7 cellular contexts compared by ENCODE assay signal in genomic region chr1:19445417-19446342, GRCh38. TPM values are rescaled to one million over a fixed set of nuclear protein-coding genes. Genes with fewer than 3 reads are reported as not detected.
DNase-seq lines count a peak whose midpoint lies in the region; ATAC-seq and TF ChIP-seq lines count a peak whose summit lies in the region.

No MANE protein-coding gene starts in this region.

- no peak overlapping the region for H2BK5ac ChIP-seq in trophoblast cell (ENCODE audit: low read depth, low read length, poor library complexity)

- no peaks in the 10 kb centered on the region for H3K9me3 ChIP-seq in Peyer's patch
- peaks cover 2% of the 10 kb centered on the region for H3K9me3 ChIP-seq in trophoblast cell (ENCODE audit: insufficient read depth, low read depth, low read length)

- DNase-seq in Peyer's patch (no peak), epithelial cell of proximal tubule (ENCODE audit: low read depth) (no peak), trophoblast cell (peak in 1 of 2 donors; percentile 34), NCI-H1436 (lab: John Stamatoyannopoulos, UW) (no peak)
- no peak for DNase-seq in activated CD4-positive, CD25-positive, alpha-beta regulatory T cell treated with anti-CD3 and anti-CD28 coated beads, Interleukin-2, amount 50 U/mL, for 72 hours

- H3K14ac ChIP-seq in trophoblast cell (ENCODE audit: low read length), result no peak overlapping the region

- no peak overlapping the region for H2BK12ac ChIP-seq in trophoblast cell (ENCODE audit: low read length)

- peaks cover 17% of the 10 kb centered on the region for H3K79me2 ChIP-seq in trophoblast cell (ENCODE audit: control insufficient read depth, insufficient read depth, low read length, poor library complexity)

- no peak overlapping the region for H2AK5ac ChIP-seq in trophoblast cell (ENCODE audit: low read length)

- H3K4me1 ChIP-seq in Peyer's patch (peaks cover 0 to 78% (median 14%) of the 10 kb centered on the region in 4 donors), trophoblast cell (ENCODE audit: control insufficient read depth in 1 of 2, insufficient read depth in 2 of 2, low read length in 2 of 2) (peaks cover 10 to 19% of the 10 kb centered on the region in 2 experiments)

- no peak overlapping the region for H2BK120ac ChIP-seq in trophoblast cell (ENCODE audit: insufficient read depth, low read length, poor library complexity)

- TF ChIP-seq POLR2A in Peyer's patch (IDR thresholded peaks at IDR 0.05), result no peak

- peak; percentile 51 for TF ChIP-seq CTCF in GM12873 (IDR thresholded peaks at IDR 0.05; ENCODE audit: insufficient read depth, low read depth, low read length, missing control alignments)
- TF ChIP-seq CTCF in Peyer's patch (IDR thresholded peaks at IDR 0.05), result peak in 1 of 6 experiments; percentile 19
- TF ChIP-seq CTCF in epithelial cell of proximal tubule (conservative IDR thresholded peaks at IDR 0.05; ENCODE audit: low read depth, low read length), result peak; percentile 44

- peaks cover 0 to 8% (median 0%) of the 10 kb centered on the region in 3 donors for H3K36me3 ChIP-seq in Peyer's patch
- peaks cover 5 to 9% of the 10 kb centered on the region in 2 experiments for H3K36me3 ChIP-seq in trophoblast cell (ENCODE audit: control insufficient read depth in 1 of 2, insufficient read depth in 2 of 2, low read length in 2 of 2)

- H3K27ac ChIP-seq in Peyer's patch, result peak overlapping the region in 3 of 4 donors; percentile 40 to 71 (median 43)
- peak overlapping the region; percentile 56 for H3K27ac ChIP-seq in trophoblast cell (ENCODE audit: low read depth, low read length)

- no peaks in the 10 kb centered on the region for H3K79me1 ChIP-seq in trophoblast cell (ENCODE audit: low read length)

- H4K12ac ChIP-seq in trophoblast cell (ENCODE audit: low read depth, low read length), result no peak overlapping the region

- H3K4ac ChIP-seq in trophoblast cell (ENCODE audit: low read depth, low read length), result peak overlapping the region; percentile 31

- H4K91ac ChIP-seq in trophoblast cell (ENCODE audit: low read depth, low read length), result no peak overlapping the region

- H3K18ac ChIP-seq in trophoblast cell (ENCODE audit: low read length), result no peak overlapping the region

- H3K27me3 ChIP-seq in Peyer's patch (no peaks in the 10 kb centered on the region), trophoblast cell (ENCODE audit: insufficient read depth, low read length) (no peaks in the 10 kb centered on the region)

- H3K9ac ChIP-seq in trophoblast cell (ENCODE audit: low read length), result no peak overlapping the region

- H2AFZ ChIP-seq in trophoblast cell (ENCODE audit: insufficient read depth, low read length, poor library complexity), result no peak overlapping the region

- H3K23ac ChIP-seq in trophoblast cell (ENCODE audit: low read length), result no peak overlapping the region

- H3K4me3 ChIP-seq in Peyer's patch (no peak overlapping the region), epithelial cell of proximal tubule (ENCODE audit: low read depth, low read length) (no peak overlapping the region), trophoblast cell (ENCODE audit: low read depth, low read length) (no peak overlapping the region)

- no peak overlapping the region for H3K4me2 ChIP-seq in trophoblast cell (ENCODE audit: low read length)

- no peak overlapping the region for H4K8ac ChIP-seq in trophoblast cell (ENCODE audit: low read depth, low read length)

- ATAC-seq in GM19035 (IDR thresholded peaks at IDR 0.05; ENCODE audit: unreplicated experiment), result no peak

- no CpG with 5 or more reads among the region's 13 CpGs for WGBS in trophoblast cell (ENCODE audit: extremely low coverage, insufficient coverage, insufficient read length)

RNA-seq across cellular contexts. Expression of gene CAPZB, which starts 39.7 kb away (rescaled TPM):
- total RNA-seq in Peyer's patch (100 to 1,000 TPM; 107 to 210 (median 119) TPM), epithelial cell of proximal tubule (74.9 and 105 TPM in 2 replicates)
- 315 and 324 TPM in 2 replicates for polyA plus RNA-seq in trophoblast cell (2013)
